ENCODE assay signal across 8 cellular contexts in genomic region chr20:54649511-54649962, GRCh38.
DNase-seq lines count a peak whose midpoint lies in the region; ATAC-seq, FAIRE-seq and TF ChIP-seq lines count a peak whose summit lies in the region.

No MANE protein-coding gene starts in this region.

- 3 to 4% methylated on average over 8 of the region's 8 CpGs for WGBS in pancreas, 2 donors

- H3K27ac ChIP-seq in RWPE2 (ENCODE audit: poor library complexity, severe bottlenecking) (no peak overlapping the region), pancreas (no peak overlapping the region), upper lobe of right lung (no peak overlapping the region)

- DNase-seq in BJ (ENCODE audit: low read depth): peak; percentile 1
- DNase-seq in M059J (ENCODE audit: low read depth): peak; percentile 75
- peak; percentile 80 for DNase-seq in RWPE2 (ENCODE audit: low spot score)
- peak; percentile 81 for DNase-seq in activated effector memory CD4-positive, alpha-beta T cell treated with anti-CD3 and anti-CD28 coated beads, Interleukin-2, amount 50 U/mL, for 16 hours
- DNase-seq in germinal center (ENCODE audit: low spot score): peak; percentile 48
- DNase-seq in pancreas: peak; percentile 77 to 93 (median 86)
- peak; percentile 76 for DNase-seq in upper lobe of right lung

- peak; percentile 70 for ATAC-seq in GM19372 (IDR thresholded peaks at IDR 0.05; ENCODE audit: low read depth, unreplicated experiment)
- ATAC-seq in RWPE2 (ENCODE audit: low read depth): peak; percentile 91
- peak; percentile 73 to 87 (median 83) for ATAC-seq in pancreas
- peak; percentile 87 for ATAC-seq in upper lobe of right lung

- POLR2A ChIA-PET in BJ (lab: Charles Lee): no interaction called here

- H3K4me1 ChIP-seq in RWPE2 (ENCODE audit: insufficient read depth, poor library complexity, severe bottlenecking): no peaks in the 10 kb centered on the region
- H3K4me1 ChIP-seq in pancreas: peaks cover 3 to 12% (median 9%) of the 10 kb centered on the region in 3 donors
- no peaks in the 10 kb centered on the region for H3K4me1 ChIP-seq in upper lobe of right lung

- CTCF ChIA-PET in BJ (lab: Yijun Ruan, JAX): interaction anchor here (0.8 to 2.6 kb wide), 5 partner anchors 20 to 450 kb away, joined by 3 to 12 read pairs (median 5); no protein-coding TSS in a partner anchor

- no peak overlapping the region for H3K4me3 ChIP-seq in BJ (ENCODE audit: low read depth, low read length)
- no peak overlapping the region for H3K4me3 ChIP-seq in RWPE2 (ENCODE audit: severe bottlenecking)
- no peak overlapping the region for H3K4me3 ChIP-seq in pancreas
- no peak overlapping the region for H3K4me3 ChIP-seq in upper lobe of right lung

- H3K27me3 ChIP-seq in BJ (ENCODE audit: control insufficient read depth, insufficient read depth, low read length): no peaks in the 10 kb centered on the region
- peaks cover 44% of the 10 kb centered on the region for H3K27me3 ChIP-seq in RWPE2 (ENCODE audit: insufficient read depth, poor library complexity, severe bottlenecking)
- H3K27me3 ChIP-seq in pancreas: no peaks in the 10 kb centered on the region
- H3K27me3 ChIP-seq in upper lobe of right lung: peaks cover 5% of the 10 kb centered on the region

- intact Hi-C loops in pancreas (cut with DNase I) (loop anchor here in 2 of 3 donors (5.0 kb wide), 2 partner anchors 427 to 547 kb away; no protein-coding TSS in a partner anchor), upper lobe of right lung (cut with DNase I) (loop anchor here (5.0 kb wide), 1 partner anchor 427 kb away; no protein-coding TSS in a partner anchor)

- peak; percentile 89 for TF ChIP-seq CTCF in BJ (IDR thresholded peaks at IDR 0.05; ENCODE audit: insufficient read depth, low read depth, low read length)
- peak; percentile 100 for TF ChIP-seq CTCF in RWPE2 (IDR thresholded peaks at IDR 0.05; ENCODE audit: poor library complexity, severe bottlenecking)
- peak; percentile 71 to 85 (median 81) for TF ChIP-seq CTCF in pancreas (IDR thresholded peaks at IDR 0.05)
- TF ChIP-seq CTCF in upper lobe of right lung (IDR thresholded peaks at IDR 0.05): peak; percentile 81

- H3K9me3 ChIP-seq in RWPE2 (ENCODE audit: severe bottlenecking) (no peaks in the 10 kb centered on the region), pancreas (no peaks in the 10 kb centered on the region), upper lobe of right lung (no peaks in the 10 kb centered on the region)

- H3K36me3 ChIP-seq in BJ (ENCODE audit: control insufficient read depth, insufficient read depth, low read length): no peaks in the 10 kb centered on the region
- H3K36me3 ChIP-seq in RWPE2 (ENCODE audit: low read depth): no peaks in the 10 kb centered on the region
- no peaks in the 10 kb centered on the region for H3K36me3 ChIP-seq in pancreas
- H3K36me3 ChIP-seq in upper lobe of right lung: no peaks in the 10 kb centered on the region

- peak; percentile 26 for FAIRE-seq in pancreas (lab: Jason Lieb, UNC)

Comparison
In these comparisons a context has a peak if more than half of its experiments do, and no peak if none do; other contexts are left out.
1. DNase-seq: peak in every context shown above with its lines; median percentile 86 in pancreas; 81 in activated effector memory CD4-positive, alpha-beta T cell treated with anti-CD3 and anti-CD28 coated beads, Interleukin-2, amount 50 U/mL, for 16 hours; 80 in RWPE2; 76 in upper lobe of right lung; 75 in M059J; 48 in germinal center; 1 in BJ.